In the genomic region with DNA sequence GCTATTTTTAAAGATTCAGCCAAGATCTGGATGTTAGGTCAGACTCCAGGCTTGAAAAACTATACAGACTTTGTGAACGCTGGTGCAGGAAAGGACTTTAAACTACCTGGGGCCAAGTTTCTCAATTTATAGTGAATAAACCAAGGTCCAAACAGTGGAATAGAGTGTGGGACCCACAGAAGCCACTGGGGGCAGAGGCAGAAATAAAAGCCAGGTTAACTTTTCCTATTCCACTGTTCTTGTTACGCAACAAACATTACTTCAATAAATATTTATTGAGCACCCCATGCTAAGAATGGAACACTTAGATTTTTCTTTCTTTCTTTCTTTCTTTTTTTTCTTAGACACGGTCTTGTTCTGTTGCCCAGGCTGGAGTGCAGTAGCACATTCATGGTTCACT, we compare ENCODE assay signal across 15 cellular contexts. TPM values are rescaled to one million over a fixed set of nuclear protein-coding genes. Genes with fewer than 3 reads are reported as not detected.
"Had no signal": no experiment of that assay in that cellular context is flagged by ENCODE, and none has a peak within 500 bp of the region (broad histone marks: within the 10 kb centered on the region; RNA-seq: fewer than 3 reads in every experiment).

No MANE protein-coding gene starts in this region.

- DNase-seq: activated CD4-positive, alpha-beta T cell treated with anti-CD3 and anti-CD28 coated beads, Interleukin-2, amount 10 ng/mL, durations not matched to agents 24 days and 14 days; activated naive CD4-positive, alpha-beta T cell; colonic mucosa; foreskin melanocyte; head of caudate nucleus; left lung; natural killer cell; stimulated activated CD4-positive, alpha-beta T cell treated with anti-CD3 and anti-CD28 coated beads, Interleukin-4, amount 100 ng/mL, for 1 hour; stomach had no signal

- H3K27ac Mint-ChIP-seq: activated CD4-positive, alpha-beta T cell treated with anti-CD3 and anti-CD28 coated beads, Interleukin-2, amount 10 ng/mL, durations not matched to agents 24 days and 14 days; activated T-helper 1 cell treated with anti-CD3 and anti-CD28 coated beads, Interleukin-12 subunit alpha, Interleukin-12 subunit beta, Interleukin-2, Interleukin-4 antibody, amounts not matched to agents 30 ng/mL and 10 ng/mL and 1 ng/mL, durations not matched to agents 14 hours and 24 hours and 36 hours; memory B cell had no signal

- H3K4me1 ChIP-seq: colonic mucosa, left lung, stomach had no signal

- ATAC-seq: left lung, natural killer cell had no signal

- H3K4me3 ChIP-seq: cardiac muscle cell, colonic mucosa, left lung, stomach, thoracic aorta had no signal

- H3K36me3 Mint-ChIP-seq: memory B cell, natural killer cell had no signal

- H3K36me3 ChIP-seq: cardiac muscle cell, colonic mucosa, left lung, stomach, thoracic aorta had no signal

- H3K27me3 ChIP-seq: cardiac muscle cell, colonic mucosa, left lung, stomach had no signal

- H3K27ac ChIP-seq: cardiac muscle cell, colonic mucosa, left lung, stomach, thoracic aorta had no signal

- H3K4me3 Mint-ChIP-seq: activated CD4-positive, alpha-beta T cell treated with anti-CD3 and anti-CD28 coated beads, Interleukin-2, amount 10 ng/mL, durations not matched to agents 24 days and 14 days; activated T-helper 1 cell treated with anti-CD3 and anti-CD28 coated beads, Interleukin-12 subunit alpha, Interleukin-12 subunit beta, Interleukin-2, Interleukin-4 antibody, amounts not matched to agents 30 ng/mL and 10 ng/mL and 1 ng/mL, durations not matched to agents 14 hours and 24 hours and 36 hours; memory B cell; natural killer cell had no signal

- H3K9me3 Mint-ChIP-seq: activated T-helper 1 cell treated with anti-CD3 and anti-CD28 coated beads, Interleukin-12 subunit alpha, Interleukin-12 subunit beta, Interleukin-2, Interleukin-4 antibody, amounts not matched to agents 30 ng/mL and 10 ng/mL and 1 ng/mL, durations not matched to agents 14 hours and 24 hours and 36 hours; memory B cell; natural killer cell had no signal

- H3K9me3 ChIP-seq: colonic mucosa, left lung, stomach, thoracic aorta had no signal

- H3K27me3 Mint-ChIP-seq: activated CD4-positive, alpha-beta T cell treated with anti-CD3 and anti-CD28 coated beads, Interleukin-2, amount 10 ng/mL, durations not matched to agents 24 days and 14 days had no signal

- FAIRE-seq: endothelial cell of umbilical vein had no signal

RNA-seq across cellular contexts. Expression of a gene that starts 11.0 kb away (rescaled TPM):
- total RNA-seq: cardiac muscle cell, endothelial cell of umbilical vein had no signal
- polyA plus RNA-seq: adipose tissue, cardiac muscle cell, endothelial cell of umbilical vein, stomach had no signal

RNA-seq across cellular contexts. Expression of a gene that starts 38.9 kb away (rescaled TPM):
- total RNA-seq: endothelial cell of umbilical vein had no signal
- polyA plus RNA-seq: cardiac muscle cell, endothelial cell of umbilical vein had no signal
